Comparison of ENCODE assay signal across 1 cellular context in genomic region chr4:152464030-152464823, GRCh38.
TF ChIP-seq lines count a peak whose summit lies in the region.

No MANE protein-coding gene starts in this region.

TF ChIP-seq in WTC11, 78 proteins besides CTCF, POLR2A, EP300 and RAD21 (continued from another document):
- TF ChIP-seq ARID4B (CRISPR knock-in tag; IDR thresholded peaks at IDR 0.05; ENCODE audit: borderline replicate concordance) = no peak
- TF ChIP-seq ZSCAN18 (CRISPR knock-in tag; IDR thresholded peaks at IDR 0.05) = no peak
- TF ChIP-seq FOXK1 (CRISPR knock-in tag; IDR thresholded peaks at IDR 0.05) = no peak
- TF ChIP-seq MYBL2 (CRISPR knock-in tag; IDR thresholded peaks at IDR 0.05) = no peak
- TF ChIP-seq ZNF281 (CRISPR knock-in tag; IDR thresholded peaks at IDR 0.05) = no peak
- TF ChIP-seq ATF2 (CRISPR knock-in tag; IDR thresholded peaks at IDR 0.05; ENCODE audit: borderline replicate concordance, low read depth) = no peak
